1 cellular context compared by ENCODE assay signal in genomic region chr9:2267171-2267740, GRCh38.
TF ChIP-seq lines count a peak whose summit lies in the region.

No MANE protein-coding gene starts in this region.

TF ChIP-seq in WTC11, 78 proteins besides CTCF, POLR2A, EP300 and RAD21 (continued from another document):
- TF ChIP-seq ZNF532 (CRISPR knock-in tag; IDR thresholded peaks at IDR 0.05; ENCODE audit: borderline replicate concordance), result no peak
- TF ChIP-seq ZNF138 (CRISPR knock-in tag; conservative IDR thresholded peaks at IDR 0.05), result no peak
- TF ChIP-seq ESRRA (CRISPR knock-in tag; IDR thresholded peaks at IDR 0.05; ENCODE audit: borderline replicate concordance), result no peak
- no peak for TF ChIP-seq AR (CRISPR knock-in tag; IDR thresholded peaks at IDR 0.05)
- no peak for TF ChIP-seq NFYB (CRISPR knock-in tag; conservative IDR thresholded peaks at IDR 0.05; ENCODE audit: low read depth)
TF ChIP-seq in WTC11: peak in this region for 0.
